In genomic region chr4:132065940-132066495, GRCh38 we compare ENCODE assay signal across 23 cellular contexts.
DNase-seq lines count a peak whose midpoint lies in the region; ATAC-seq, FAIRE-seq and TF ChIP-seq lines count a peak whose summit lies in the region.
"Had no signal": no experiment of that assay in that cellular context is flagged by ENCODE, and none has a peak within 500 bp of the region (broad histone marks: within the 10 kb centered on the region; RNA-seq: fewer than 3 reads in every experiment).

No MANE protein-coding gene starts in this region.

- peaks cover 11% of the 10 kb centered on the region; the same call in 1 of the 2 replicates for H3K4me1 ChIP-seq in OCI-LY3 (ENCODE audit: low read length)
- H3K4me1 ChIP-seq in endothelial cell of umbilical vein (ENCODE audit: control insufficient read depth, extremely low read depth, insufficient read depth, low read length), result peaks cover 18% of the 10 kb centered on the region
- H3K4me1 ChIP-seq: BLaER1, parathyroid adenoma, sigmoid colon, tibial nerve had no signal

- FAIRE-seq in endothelial cell of umbilical vein (lab: Jason Lieb, UNC), result no peak

- no peak overlapping the region for H3K27ac ChIP-seq in OCI-LY3 (ENCODE audit: low read length)
- H3K27ac ChIP-seq in endothelial cell of umbilical vein (ENCODE audit: insufficient read depth, low read depth, low read length), result no peak overlapping the region
- H3K27ac ChIP-seq: BLaER1, parathyroid adenoma, sigmoid colon, tibial nerve had no signal

- no peak for TF ChIP-seq POLR2A in endothelial cell of umbilical vein (IDR thresholded peaks at IDR 0.05; ENCODE audit: low read depth, low read length)

- H3K9me1 ChIP-seq in endothelial cell of umbilical vein (replicated peaks; ENCODE audit: control insufficient read depth, extremely low read depth, insufficient read depth, low read length), result no peaks in the 10 kb centered on the region

- peak; percentile 62 for ATAC-seq in GM18868 (IDR thresholded peaks at IDR 0.05; ENCODE audit: unreplicated experiment)
- no peak for ATAC-seq in HG02759 (IDR thresholded peaks at IDR 0.05; ENCODE audit: unreplicated experiment)
- ATAC-seq: effector memory CD8-positive, alpha-beta T cell; left cardiac atrium; naive thymus-derived CD8-positive, alpha-beta T cell; stimulated activated naive B cell treated with anti-CD40 and anti-IgM and Interleukin-4, amounts not matched to agents 10 μg/mL and 1 μg/mL and 100 μg/mL, for 72 hours; T-cell had no signal

- no peak for TF ChIP-seq CTCF in OCI-LY3 (IDR thresholded peaks at IDR 0.05; ENCODE audit: low read depth, low read length)
- no peak for TF ChIP-seq CTCF in endothelial cell of umbilical vein (IDR thresholded peaks at IDR 0.05; ENCODE audit: extremely low read depth in 1 of 2, insufficient read depth in 1 of 2, low read depth in 1 of 2, low read length in 2 of 2)

- H2AFZ ChIP-seq in OCI-LY3 (ENCODE audit: low read depth, low read length) (no peak overlapping the region), endothelial cell of umbilical vein (ENCODE audit: low read depth, low read length) (peak overlapping the region; percentile 48)
- H2AFZ ChIP-seq: parathyroid adenoma had no signal

- no TSS peak for BruUV-seq in endothelial cell of umbilical vein (replicated peaks; lab: Mats Ljungman, UMichigan)

- intact Hi-C loops in endothelial cell of umbilical vein (cut with micrococcal nuclease), result no loop called here

- H4K20me1 ChIP-seq in OCI-LY3 (ENCODE audit: insufficient read depth, low read length) (no peaks in the 10 kb centered on the region), endothelial cell of umbilical vein (replicated peaks; ENCODE audit: control insufficient read depth, extremely low read depth, insufficient read depth, low read length) (no peaks in the 10 kb centered on the region)
- H4K20me1 ChIP-seq: BLaER1 had no signal

- no peak overlapping the region for H3K9ac ChIP-seq in OCI-LY3 (ENCODE audit: low read length)
- H3K9ac ChIP-seq in endothelial cell of umbilical vein (replicated peaks; ENCODE audit: extremely low read depth, insufficient read depth, low read length), result no peak overlapping the region
- H3K9ac ChIP-seq: BLaER1, parathyroid adenoma had no signal

- POLR2A ChIA-PET in endothelial cell of umbilical vein (lab: Charles Lee), result no interaction called here

- DNase-seq in endothelial cell of umbilical vein (ENCODE audit: low read depth, low spot score) (peak; percentile 5), non-pigmented ciliary epithelial cell (ENCODE audit: low read depth) (peak; percentile 8), GOT3 (lab: John Stamatoyannopoulos, UW) (no peak), occipital lobe (lab: John Stamatoyannopoulos, UW) (no peak)
- DNase-seq: activated CD4-positive, alpha-beta T cell treated with anti-CD3 and anti-CD28 coated beads, Interleukin-2, amount 10 ng/mL, durations not matched to agents 24 days and 14 days; activated gamma-delta T cell treated with Interleukin-2 at 50 U/mL for 16 hours; amygdala; effector memory CD8-positive, alpha-beta T cell; Karpas-422; left cardiac atrium; naive thymus-derived CD8-positive, alpha-beta T cell; NCI-H1105; NCI-H2081 treated with DMSO at 0.1 percent for 48 hours; Right ventricle myocardium superior; sigmoid colon; stimulated activated naive B cell treated with anti-CD40 and anti-IgM and Interleukin-4, amounts not matched to agents 10 μg/mL and 1 μg/mL and 100 μg/mL, for 72 hours; T-cell had no signal

- dilution Hi-C loops in endothelial cell of umbilical vein (cut with MboI; ENCODE audit: extremely low pct_ligation_motif_present, low sequenced_read_pairs), result no loop called here

- H3K79me2 ChIP-seq in OCI-LY3 (ENCODE audit: low read length), result no peaks in the 10 kb centered on the region
- H3K79me2 ChIP-seq in endothelial cell of umbilical vein (ENCODE audit: control insufficient read depth, insufficient read depth, low read length), result no peaks in the 10 kb centered on the region
- H3K79me2 ChIP-seq: parathyroid adenoma had no signal

- H3K4me3 ChIP-seq in OCI-LY3 (ENCODE audit: low read length) (no peak overlapping the region), endothelial cell of umbilical vein (replicated peaks in 1 of 3; ENCODE audit: insufficient read depth in 1 of 3, low read depth in 1 of 3, low read length in 3 of 3) (no peak overlapping the region)
- H3K4me3 ChIP-seq: BLaER1, sigmoid colon, tibial nerve had no signal

- H3K36me3 ChIP-seq in OCI-LY3 (replicated peaks; ENCODE audit: low read depth, low read length) (peaks cover 5% of the 10 kb centered on the region), endothelial cell of umbilical vein (ENCODE audit: control insufficient read depth in 2 of 2, extremely low read depth in 1 of 2, insufficient read depth in 2 of 2, low read length in 2 of 2) (no peaks in the 10 kb centered on the region)
- H3K36me3 ChIP-seq: BLaER1, sigmoid colon, tibial nerve had no signal

- H3K4me2 ChIP-seq in OCI-LY3 (ENCODE audit: low read length), result peak overlapping the region; percentile 19; the same call in 1 of the 2 replicates
- peak overlapping the region; percentile 47 for H3K4me2 ChIP-seq in endothelial cell of umbilical vein (ENCODE audit: insufficient read depth, low read length)
- H3K4me2 ChIP-seq: BLaER1 had no signal

- H3K27me3 ChIP-seq in OCI-LY3 (ENCODE audit: low read depth, low read length), result no peaks in the 10 kb centered on the region
- H3K27me3 ChIP-seq in endothelial cell of umbilical vein (ENCODE audit: control insufficient read depth in 2 of 2, insufficient read depth in 2 of 2, low read length in 2 of 2), result no peaks in the 10 kb centered on the region
- H3K27me3 ChIP-seq: BLaER1, sigmoid colon, tibial nerve had no signal

- H3K9me3 ChIP-seq in OCI-LY3 (ENCODE audit: insufficient read depth, low read length) (no peaks in the 10 kb centered on the region; the same call in 1 of the 2 replicates), endothelial cell of umbilical vein (replicated peaks; ENCODE audit: control insufficient read depth, insufficient read depth, low read length) (no peaks in the 10 kb centered on the region)
- H3K9me3 ChIP-seq: sigmoid colon had no signal

- CTCF ChIA-PET in endothelial cell of umbilical vein (lab: Charles Lee), result no interaction called here

TF ChIP-seq in endothelial cell of umbilical vein, 7 proteins besides CTCF, POLR2A, EP300 and RAD21:
- no peak for TF ChIP-seq POLR2AphosphoS5 (IDR thresholded peaks at IDR 0.05; ENCODE audit: insufficient read depth, low read depth, low read length)
- TF ChIP-seq GATA2 (IDR thresholded peaks at IDR 0.05; ENCODE audit: insufficient read depth, insufficient read length, low read depth, low read length), result peak; percentile 41
- TF ChIP-seq FOS (IDR thresholded peaks at IDR 0.05; ENCODE audit: borderline replicate concordance, insufficient read depth, low read length), result peak; percentile 47
TF ChIP-seq in endothelial cell of umbilical vein: peak in this region for 2.

Comparison
In these comparisons a context has a peak if more than half of its experiments do, and no peak if none do; other contexts are left out.
1. DNase-seq: peak in endothelial cell of umbilical vein (single experiment) and non-pigmented ciliary epithelial cell (single experiment); none in GOT3 (single experiment) and occipital lobe (single experiment).